9 cellular contexts compared by ENCODE assay signal in the genomic region with DNA sequence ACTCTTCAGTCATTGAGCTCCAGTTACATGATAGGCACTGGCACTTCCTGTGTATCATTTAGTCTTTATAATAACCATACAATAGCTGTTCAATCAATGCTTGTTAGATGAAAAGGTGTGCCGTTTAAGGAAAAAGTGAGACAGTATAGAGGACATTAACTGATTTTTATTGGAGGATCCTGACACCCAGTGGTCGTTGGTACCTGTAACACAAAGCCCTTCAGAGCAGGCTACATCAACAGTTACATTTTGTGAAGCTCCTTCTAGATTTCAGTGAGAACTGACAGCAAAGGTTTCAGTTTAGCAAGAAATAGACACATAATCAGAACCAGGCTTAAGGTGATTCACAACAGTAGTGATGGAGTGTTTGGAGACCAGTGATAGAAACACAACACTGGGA. TPM values are rescaled to one million over a fixed set of nuclear protein-coding genes. Genes with fewer than 3 reads are reported as not detected.
DNase-seq lines count a peak whose midpoint lies in the region; ATAC-seq and TF ChIP-seq lines count a peak whose summit lies in the region.
"Had no signal": no experiment of that assay in that cellular context is flagged by ENCODE, and none has a peak within 500 bp of the region (broad histone marks: within the 10 kb centered on the region; RNA-seq: fewer than 3 reads in every experiment).

No MANE protein-coding gene starts in this region.

- H3K4me2 ChIP-seq in trophoblast cell (ENCODE audit: low read length), result no peak overlapping the region

- H3K4me3 Mint-ChIP-seq in nephron, result no peak overlapping the region
- H3K4me3 Mint-ChIP-seq in CD4-positive, alpha-beta memory T cell, result no peak overlapping the region

- POLR2A ChIA-PET in CD4-positive, alpha-beta memory T cell (lab: Charles Lee; ENCODE audit: partially characterized antibody), result no interaction called here

- TF ChIP-seq CTCF in WERI-Rb-1 (IDR thresholded peaks at IDR 0.05; ENCODE audit: low read depth, low read length) (peak; percentile 32; the same call in 1 of the 2 replicates), nephron (IDR thresholded peaks at IDR 0.05; ENCODE audit: unreplicated experiment in 3 of 3) (peak in 2 of 3 experiments; percentile 11 to 15)

- peak; percentile 46 for ATAC-seq in HG02973 (IDR thresholded peaks at IDR 0.05; ENCODE audit: unreplicated experiment)

- peaks cover 5% of the 10 kb centered on the region for H3K4me1 Mint-ChIP-seq in nephron
- H3K4me1 Mint-ChIP-seq in CD4-positive, alpha-beta memory T cell, result no peaks in the 10 kb centered on the region

- CTCF ChIA-PET in CD4-positive, alpha-beta memory T cell (lab: Charles Lee; ENCODE audit: partially characterized antibody), result interaction anchor here (0.6 kb wide), 1 partner anchor 190 kb away, joined by 3 read pairs; no protein-coding TSS in a partner anchor

- no peak overlapping the region for H2AK5ac ChIP-seq in trophoblast cell (ENCODE audit: low read length)

- no peaks in the 10 kb centered on the region for H3K36me3 Mint-ChIP-seq in nephron (ENCODE audit: low read depth)
- H3K36me3 Mint-ChIP-seq in CD4-positive, alpha-beta memory T cell, result peaks cover 2 to 4% of the 10 kb centered on the region in 2 donors

- no peak overlapping the region for H2AFZ ChIP-seq in trophoblast cell (ENCODE audit: insufficient read depth, low read length, poor library complexity)

- no peak overlapping the region for H4K12ac ChIP-seq in trophoblast cell (ENCODE audit: low read depth, low read length)

- H3K27ac Mint-ChIP-seq in nephron, result no peak overlapping the region
- H3K27ac Mint-ChIP-seq in CD4-positive, alpha-beta memory T cell, result no peak overlapping the region

- no peaks in the 10 kb centered on the region for H3K4me1 ChIP-seq in CD4-positive, alpha-beta memory T cell (ENCODE audit: insufficient read depth, low read length)
- peaks cover 2 to 4% of the 10 kb centered on the region in 2 experiments for H3K4me1 ChIP-seq in trophoblast cell (ENCODE audit: control insufficient read depth in 1 of 2, insufficient read depth in 2 of 2, low read length in 2 of 2)

- no peak overlapping the region for H4K91ac ChIP-seq in trophoblast cell (ENCODE audit: low read depth, low read length)

- intact Hi-C loops in CD4-positive, alpha-beta memory T cell (cut with micrococcal nuclease), result no loop called here

- no peaks in the 10 kb centered on the region for H3K9me3 ChIP-seq in WERI-Rb-1 (ENCODE audit: severe bottlenecking)
- no peaks in the 10 kb centered on the region for H3K9me3 ChIP-seq in CD4-positive, alpha-beta memory T cell (ENCODE audit: control insufficient read depth in 1 of 2, low read length in 2 of 2)
- no peaks in the 10 kb centered on the region for H3K9me3 ChIP-seq in trophoblast cell (ENCODE audit: insufficient read depth, low read depth, low read length)

- no peaks in the 10 kb centered on the region for H3K27me3 Mint-ChIP-seq in nephron (ENCODE audit: low read depth)
- no peaks in the 10 kb centered on the region for H3K27me3 Mint-ChIP-seq in CD4-positive, alpha-beta memory T cell

- H3K4ac ChIP-seq in trophoblast cell (ENCODE audit: low read depth, low read length), result no peak overlapping the region

- DNase-seq in NCI-H1092 treated with DMSO at 0.1 percent for 48 hours (lab: John Stamatoyannopoulos, UW) (peak; percentile 9), NCI-H1092 (lab: John Stamatoyannopoulos, UW) (no peak), WERI-Rb-1 (no peak), T-helper 9 cell (no peak), trophoblast cell (no peak)
- no peak for DNase-seq in CD4-positive, alpha-beta memory T cell
- DNase-seq: retina had no signal

- no peak overlapping the region for H3K23ac ChIP-seq in trophoblast cell (ENCODE audit: low read length)

- H3K79me1 ChIP-seq in trophoblast cell (ENCODE audit: low read length), result peaks cover 3% of the 10 kb centered on the region

- H3K36me3 ChIP-seq in WERI-Rb-1 (no peaks in the 10 kb centered on the region), trophoblast cell (ENCODE audit: control insufficient read depth in 1 of 2, insufficient read depth in 2 of 2, low read length in 2 of 2) (no peaks in the 10 kb centered on the region)
- no peaks in the 10 kb centered on the region for H3K36me3 ChIP-seq in CD4-positive, alpha-beta memory T cell (ENCODE audit: insufficient read depth, low read length)

- no peak overlapping the region for H2BK5ac ChIP-seq in trophoblast cell (ENCODE audit: low read depth, low read length, poor library complexity)

- H3K79me2 ChIP-seq in trophoblast cell (ENCODE audit: control insufficient read depth, insufficient read depth, low read length, poor library complexity), result no peaks in the 10 kb centered on the region

- H2BK12ac ChIP-seq in trophoblast cell (ENCODE audit: low read length), result no peak overlapping the region

- no peaks in the 10 kb centered on the region for H3K9me3 Mint-ChIP-seq in nephron
- H3K9me3 Mint-ChIP-seq in CD4-positive, alpha-beta memory T cell, result peaks cover 0 to 2% (median 0%) of the 10 kb centered on the region in 8 donors

- WGBS in trophoblast cell (ENCODE audit: extremely low coverage, insufficient coverage, insufficient read length), result no CpG with 5 or more reads among the region's 2 CpGs

- no peak overlapping the region for H4K8ac ChIP-seq in trophoblast cell (ENCODE audit: low read depth, low read length)

- H3K27ac ChIP-seq in WERI-Rb-1 (no peak overlapping the region), trophoblast cell (ENCODE audit: low read depth, low read length) (no peak overlapping the region)
- H3K27ac ChIP-seq in CD4-positive, alpha-beta memory T cell (ENCODE audit: low read depth, low read length), result no peak overlapping the region

- H3K18ac ChIP-seq in trophoblast cell (ENCODE audit: low read length), result no peak overlapping the region

- H3K27me3 ChIP-seq in WERI-Rb-1 (ENCODE audit: insufficient read depth, low read depth, severe bottlenecking), result no peaks in the 10 kb centered on the region
- H3K27me3 ChIP-seq in CD4-positive, alpha-beta memory T cell (ENCODE audit: insufficient read depth, low read length), result no peaks in the 10 kb centered on the region
- no peaks in the 10 kb centered on the region for H3K27me3 ChIP-seq in trophoblast cell (ENCODE audit: insufficient read depth, low read length)

- H3K4me3 ChIP-seq in WERI-Rb-1 (ENCODE audit: low read depth, low read length), result no peak overlapping the region
- H3K4me3 ChIP-seq in CD4-positive, alpha-beta memory T cell (ENCODE audit: low read length in 2 of 2), result no peak overlapping the region
- H3K4me3 ChIP-seq in trophoblast cell (ENCODE audit: low read depth, low read length), result no peak overlapping the region

- no peak overlapping the region for H3K9ac ChIP-seq in trophoblast cell (ENCODE audit: low read length)

- H3K14ac ChIP-seq in trophoblast cell (ENCODE audit: low read length), result no peak overlapping the region

- no peak overlapping the region for H2BK120ac ChIP-seq in trophoblast cell (ENCODE audit: insufficient read depth, low read length, poor library complexity)

RNA-seq across cellular contexts. Expression of gene CCDC81, which starts 44.2 kb away (rescaled TPM):
- total RNA-seq in CD4-positive, alpha-beta memory T cell, result 1 to 10 TPM in 1 of 2 experiments, under 1 TPM in 1; 0.90 to 1.5 TPM
- polyA plus RNA-seq in CD4-positive, alpha-beta memory T cell, result under 1 TPM in 1 of 2 donors, not detected in 1; 0.20 TPM
- polyA plus RNA-seq in trophoblast cell (2013), result 1.7 and 1.8 TPM in 2 replicates
